ENCODE assay signal across 21 cellular contexts in the genomic region with DNA sequence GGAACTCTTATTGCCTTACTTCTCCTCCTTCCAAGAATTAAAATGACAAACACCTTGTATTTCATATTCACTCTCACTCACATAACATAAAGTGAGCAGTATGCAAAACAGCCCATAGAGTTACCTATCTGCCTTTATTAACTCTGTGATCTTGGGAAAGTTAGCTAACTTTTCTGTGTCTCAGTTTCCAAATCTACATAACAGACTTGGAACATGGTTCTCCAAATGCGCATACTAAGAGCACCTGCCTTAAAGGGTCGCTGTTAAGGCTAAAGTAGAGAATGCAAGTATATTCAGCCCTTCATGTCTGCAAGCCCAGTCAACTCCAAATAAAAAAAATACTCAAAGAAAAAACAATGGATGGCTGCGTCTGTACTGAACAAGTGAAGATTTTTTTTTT.
DNase-seq lines count a peak whose midpoint lies in the region; ATAC-seq, FAIRE-seq and TF ChIP-seq lines count a peak whose summit lies in the region.
"Had no signal": no experiment of that assay in that cellular context is flagged by ENCODE, and none has a peak within 500 bp of the region (broad histone marks: within the 10 kb centered on the region; RNA-seq: fewer than 3 reads in every experiment).

No MANE protein-coding gene starts in this region.

- H3K56ac ChIP-seq in H1 (replicated peaks; ENCODE audit: insufficient read length, low read depth, low read length) = no peak overlapping the region

- H2BK5ac ChIP-seq in H1 (ENCODE audit: low read depth, low read length) = no peak overlapping the region

- H2AFZ ChIP-seq in PC-9 (no peak overlapping the region), H1 (ENCODE audit: low read length) (no peak overlapping the region)

- H2BK12ac ChIP-seq in H1 (ENCODE audit: low read depth, low read length) = no peak overlapping the region

- H3F3A ChIP-seq in PC-9 (ENCODE audit: insufficient read depth, low read depth) = no peaks in the 10 kb centered on the region

- H3K27me3 ChIP-seq in PC-9 (ENCODE audit: insufficient read depth, low read depth) (no peaks in the 10 kb centered on the region), H1 (replicated peaks in 1 of 4; ENCODE audit: control insufficient read depth in 3 of 4, extremely low read depth in 1 of 4, insufficient read depth in 3 of 4, low read length in 3 of 4) (no peaks in the 10 kb centered on the region)
- H3K27me3 ChIP-seq: BE2C, BLaER1 had no signal

- H3K4ac ChIP-seq in H1 (replicated peaks; ENCODE audit: insufficient read length, low read depth, low read length) = no peak overlapping the region

- no peak overlapping the region for H3K9ac ChIP-seq in H1 (replicated peaks in 1 of 4; ENCODE audit: extremely low read depth in 1 of 4, low read depth in 3 of 4, low read length in 3 of 4)
- H3K9ac ChIP-seq: BLaER1 had no signal

- DNase-seq in PC-9 = no peak
- DNase-seq in H1 (ENCODE audit: low read depth in 1 of 2, low spot score in 2 of 2) = no peak
- no peak for DNase-seq in T-helper 2 cell
- no peak for DNase-seq in NCI-H526 (lab: John Stamatoyannopoulos, UW)
- DNase-seq: 8988T; ACHN; BE2C; C1 segment of cervical spinal cord; CD4-positive, alpha-beta memory T cell; CD4-positive, CD25-positive, alpha-beta regulatory T cell; CD8-positive, alpha-beta memory T cell; COR-L47; DMS 273 treated with DMSO at 0.1 percent for 48 hours; DMS153; DMS79 treated with DMSO at 0.1 percent for 48 hours; GF-D8 had no signal

- ATAC-seq in GM19035 (IDR thresholded peaks at IDR 0.05; ENCODE audit: unreplicated experiment) = no peak

- POLR2A ChIA-PET in PC-9 (lab: Charles Lee; ENCODE audit: unreplicated experiment) (interaction anchor here (0.7 kb wide), 1 partner anchor 43 kb away, joined by 5 read pairs; no protein-coding TSS in a partner anchor), H1 (lab: Charles Lee; ENCODE audit: partially characterized antibody) (no interaction called here)

- peaks cover 18% of the 10 kb centered on the region for H3K4me1 ChIP-seq in PC-9 (replicated peaks; ENCODE audit: insufficient read depth)
- H3K4me1 ChIP-seq in H1 (replicated peaks in 1 of 4; ENCODE audit: control insufficient read depth in 3 of 4, insufficient read depth in 4 of 4, low read length in 3 of 4) = peaks cover 2 to 7% (median 3%) of the 10 kb centered on the region in 4 experiments; a peak in 5 of 7 replicates
- H3K4me1 ChIP-seq: BE2C had no signal

- H3K4me2 ChIP-seq in PC-9 (peak overlapping the region; percentile 39; the same call in 1 of the 2 replicates), H1 (ENCODE audit: insufficient read depth in 1 of 2, low read depth in 2 of 2, low read length in 2 of 2) (peak overlapping the region in 1 of 2 experiments; percentile 16; a peak in 1 of 4 replicates)
- H3K4me2 ChIP-seq: BLaER1 had no signal

- no peak overlapping the region for H2AK5ac ChIP-seq in H1 (ENCODE audit: low read depth, low read length)

- no peaks in the 10 kb centered on the region for H3K9me2 ChIP-seq in PC-9 (ENCODE audit: insufficient read depth)

- H4K5ac ChIP-seq in H1 (ENCODE audit: insufficient read length, low read depth, low read length) = no peak overlapping the region

- H3K27ac ChIP-seq in PC-9 = no peak overlapping the region
- no peak overlapping the region for H3K27ac ChIP-seq in H1 (ENCODE audit: low read depth, low read length)
- H3K27ac ChIP-seq: BLaER1 had no signal

- no peak overlapping the region for H3K14ac ChIP-seq in H1 (ENCODE audit: insufficient read length)

- no peak overlapping the region for H2BK15ac ChIP-seq in H1 (ENCODE audit: low read length)

- H3K23ac ChIP-seq in H1 (ENCODE audit: insufficient read length) = no peak overlapping the region

- H2BK120ac ChIP-seq in H1 (replicated peaks; ENCODE audit: low read depth, low read length) = no peak overlapping the region

- BruUV-seq in PC-9 (replicated peaks; lab: Mats Ljungman, UMichigan) = no TSS peak

- no peaks in the 10 kb centered on the region for H3K79me1 ChIP-seq in H1 (ENCODE audit: low read depth, low read length)

- no peak overlapping the region for H4K8ac ChIP-seq in H1 (ENCODE audit: extremely low read depth, insufficient read depth, low read length)

- H4K20me1 ChIP-seq in PC-9 (ENCODE audit: insufficient read depth) = no peaks in the 10 kb centered on the region
- H4K20me1 ChIP-seq in H1 (replicated peaks in 1 of 2; ENCODE audit: control insufficient read depth in 1 of 2, insufficient read depth in 2 of 2, low read length in 2 of 2) = peaks cover 0 to 2% of the 10 kb centered on the region in 2 experiments
- H4K20me1 ChIP-seq: BLaER1 had no signal

- no peak for TF ChIP-seq POLR2A in H1 (IDR thresholded peaks at IDR 0.05; ENCODE audit: control extremely low read depth in 1 of 2, low read depth in 2 of 2, low read length in 2 of 2)

- no peak for TF ChIP-seq RAD21 in H1 (IDR thresholded peaks at IDR 0.05 in 1 of 2, conservative IDR thresholded peaks at IDR 0.05 in 1 of 2; ENCODE audit: low read depth in 2 of 2, low read length in 2 of 2)

- CTCF ChIA-PET in PC-9 (lab: Charles Lee) = interaction anchor here (0.6 kb wide), 1 partner anchor 86 kb away, joined by 4 read pairs; no protein-coding TSS in a partner anchor
- CTCF ChIA-PET in H1 (lab: Charles Lee; ENCODE audit: partially characterized antibody) = interaction anchor here (1.0 to 1.1 kb wide), 2 partner anchors 9 to 11 kb away, joined by 3 read pairs; no protein-coding TSS in a partner anchor

- H3K36me3 ChIP-seq in PC-9 (ENCODE audit: low read depth) (no peaks in the 10 kb centered on the region), H1 (ENCODE audit: control insufficient read depth in 2 of 4, insufficient read depth in 4 of 4, low read length in 3 of 4) (no peaks in the 10 kb centered on the region)
- H3K36me3 ChIP-seq: BE2C, BLaER1 had no signal

- H4K91ac ChIP-seq in H1 (replicated peaks; ENCODE audit: insufficient read length, low read length) = no peak overlapping the region

- H3K4me3 ChIP-seq in PC-9 = no peak overlapping the region
- no peak overlapping the region; a peak in 1 of 8 replicates for H3K4me3 ChIP-seq in H1 (ENCODE audit: extremely low read depth in 1 of 4, insufficient read depth in 2 of 4, low read depth in 3 of 4, low read length in 4 of 4)
- H3K4me3 ChIP-seq: BLaER1 had no signal

- H3K9me3 ChIP-seq in PC-9 (ENCODE audit: insufficient read depth, low read depth) = no peaks in the 10 kb centered on the region
- no peaks in the 10 kb centered on the region for H3K9me3 ChIP-seq in H1 (ENCODE audit: insufficient read depth in 2 of 2, low read depth in 1 of 2, low read length in 1 of 2)
- H3K9me3 ChIP-seq: BE2C, BLaER1 had no signal

- FAIRE-seq in H1 (lab: Jason Lieb, UNC) = no peak
- FAIRE-seq: A204.1, G401.6, GM12891 had no signal

- WGBS in H1 (ENCODE audit: extremely low coverage in 1 of 2, insufficient coverage in 1 of 2, insufficient read length in 1 of 2, insufficient replicate concordance in 2 of 2, low coverage in 1 of 2, low lambda C conversion rate in 2 of 2, missing lambda C conversion rate in 1 of 2), 2 experiments = 53% methylated on average over 3 of the region's 3 CpGs; no CpG with 5 or more reads in 1 of the 2 experiments

- no peak overlapping the region for H2BK20ac ChIP-seq in H1 (ENCODE audit: low read length)

- TF ChIP-seq CTCF in PC-9 (conservative IDR thresholded peaks at IDR 0.05) (no peak), H1 (IDR thresholded peaks at IDR 0.05; ENCODE audit: control extremely low read depth in 1 of 3, insufficient read depth in 1 of 3, low read depth in 1 of 3, low read length in 3 of 3) (no peak)

- H3K79me2 ChIP-seq in PC-9 (ENCODE audit: low read depth) = no peaks in the 10 kb centered on the region
- no peaks in the 10 kb centered on the region for H3K79me2 ChIP-seq in H1 (ENCODE audit: control insufficient read depth in 1 of 2, insufficient read depth in 2 of 2, low read length in 2 of 2)

- H3K23me2 ChIP-seq in H1 (ENCODE audit: low read depth, low read length) = no peaks in the 10 kb centered on the region

- no peak for TF ChIP-seq EP300 in H1 (IDR thresholded peaks at IDR 0.05; ENCODE audit: borderline replicate concordance in 1 of 2, low read depth in 2 of 2, low read length in 2 of 2)

- no peak overlapping the region for H3K18ac ChIP-seq in H1 (ENCODE audit: extremely low read depth, low read length)

- intact Hi-C loops in PC-9 (cut with micrococcal nuclease; ENCODE audit: unreplicated experiment) = no loop called here

TF ChIP-seq in H1, 55 proteins besides CTCF, POLR2A, EP300 and RAD21:
- TF ChIP-seq TBP (IDR thresholded peaks at IDR 0.05; ENCODE audit: low read depth, low read length) (no peak), POU5F1 (IDR thresholded peaks at IDR 0.05; ENCODE audit: low read depth, low read length) (peak; percentile 94)
